In genomic region chr1:183424691-183425090, GRCh38 we compare ENCODE assay signal across 33 cellular contexts. TPM values are rescaled to one million over a fixed set of nuclear protein-coding genes. Genes with fewer than 3 reads are reported as not detected.
"Had no signal": no experiment of that assay in that cellular context is flagged by ENCODE, and none has a peak within 500 bp of the region (broad histone marks: within the 10 kb centered on the region; RNA-seq: fewer than 3 reads in every experiment).

No MANE protein-coding gene starts in this region.

- DNase-seq: activated CD4-positive, alpha-beta memory T cell treated with anti-CD3 and anti-CD28 coated beads, Interleukin-2, amount 10 ng/mL, durations not matched to agents 7 days and 5 days; activated CD4-positive, alpha-beta T cell treated with anti-CD3 and anti-CD28 coated beads for 1 hour; activated CD4-positive, alpha-beta T cell treated with anti-CD3 and anti-CD28 coated beads for 36 hours; activated CD4-positive, alpha-beta T cell treated with anti-CD3 and anti-CD28 coated beads for 48 hours; activated CD4-positive, alpha-beta T cell treated with anti-CD3 and anti-CD28 coated beads, Interleukin-2, amount 10 ng/mL, durations not matched to agents 7 days and 5 days; activated CD4-positive, alpha-beta T cell treated with anti-CD3 and anti-CD28 coated beads, Interleukin-2, amount 50 U/mL, for 48 hours; activated CD4-positive, CD25-positive, alpha-beta regulatory T cell; activated CD8-positive, alpha-beta memory T cell treated with anti-CD3 and anti-CD28 coated beads for 24 hours; activated CD8-positive, alpha-beta memory T cell treated with anti-CD3 and anti-CD28 coated beads, Interleukin-2, amount 10 ng/mL, durations not matched to agents 7 days and 5 days; activated CD8-positive, alpha-beta memory T cell treated with anti-CD3 and anti-CD28 coated beads, Interleukin-2, amount 50 U/mL, for 48 hours; activated CD8-positive, alpha-beta T cell treated with anti-CD3 and anti-CD28 coated beads, Interleukin-2, amount 10 ng/mL, durations not matched to agents 7 days and 5 days; activated effector memory CD4-positive, alpha-beta T cell treated with Interleukin-2 at 50 U/mL for 16 hours; activated gamma-delta T cell; activated naive CD4-positive, alpha-beta T cell treated with anti-CD3 and anti-CD28 coated beads, Interleukin-2, amount 10 ng/mL, durations not matched to agents 7 days and 5 days; activated naive CD4-positive, alpha-beta T cell treated with Interleukin-2 at 50 U/mL for 16 hours; activated naive CD8-positive, alpha-beta T cell treated with anti-CD3 and anti-CD28 coated beads, Interleukin-2, amount 10 ng/mL, durations not matched to agents 7 days and 5 days; activated naive CD8-positive, alpha-beta T cell treated with anti-CD3 and anti-CD28 coated beads, Interleukin-2, amount 50 U/mL, for 24 hours; activated T-cell treated with anti-CD3 and anti-CD28 coated beads, Interleukin-2, amount 50 U/mL, for 24 hours; activated T-cell treated with anti-CD3 and anti-CD28 coated beads, Interleukin-2, amount 50 U/mL, for 48 hours; adrenal gland; amniotic stem cell; aorta; body of pancreas; brain microvascular endothelial cell; central memory CD4-positive, alpha-beta T cell; T-cell; T-helper 2 cell; T-helper 9 cell; WERI-Rb-1 had no signal

- ATAC-seq: activated CD4-positive, alpha-beta T cell treated with anti-CD3 and anti-CD28 coated beads for 36 hours; activated CD4-positive, CD25-positive, alpha-beta regulatory T cell treated with anti-CD3 and anti-CD28 coated beads, Interleukin-2, amount 50 U/mL, for 24 hours; activated CD8-positive, alpha-beta memory T cell treated with anti-CD3 and anti-CD28 coated beads, Interleukin-2, amount 10 ng/mL, durations not matched to agents 7 days and 5 days; activated CD8-positive, alpha-beta T cell treated with anti-CD3 and anti-CD28 coated beads, Interleukin-2, amount 10 ng/mL, durations not matched to agents 7 days and 5 days; activated naive CD8-positive, alpha-beta T cell treated with anti-CD3 and anti-CD28 coated beads, Interleukin-2, amount 50 U/mL, for 24 hours; body of pancreas; T-cell; WTC11 had no signal

- H3K4me3 ChIP-seq: adrenal gland, body of pancreas, breast epithelium had no signal

- H3K27me3 ChIP-seq: body of pancreas, brain microvascular endothelial cell had no signal

- H3K27ac ChIP-seq: adrenal gland, body of pancreas, brain microvascular endothelial cell, breast epithelium, WERI-Rb-1 had no signal

- H3K9me3 ChIP-seq: adrenal gland, body of pancreas, breast epithelium had no signal

- H3K36me3 ChIP-seq: adrenal gland, brain microvascular endothelial cell, breast epithelium, WERI-Rb-1 had no signal

- H3K4me1 ChIP-seq: adrenal gland, body of pancreas, breast epithelium had no signal

RNA-seq across cellular contexts. Expression of gene NMNAT2, which starts 6.5 kb away (rescaled TPM):
- total RNA-seq: activated CD4-positive, alpha-beta T cell treated with anti-CD3 and anti-CD28 coated beads for 36 hours; activated CD4-positive, alpha-beta T cell treated with anti-CD3 and anti-CD28 coated beads, Interleukin-2, amount 10 ng/mL, durations not matched to agents 7 days and 5 days; activated CD8-positive, alpha-beta memory T cell treated with anti-CD3 and anti-CD28 coated beads, Interleukin-2, amount 10 ng/mL, durations not matched to agents 7 days and 5 days; activated CD8-positive, alpha-beta T cell treated with anti-CD3 and anti-CD28 coated beads, Interleukin-2, amount 10 ng/mL, durations not matched to agents 7 days and 5 days; activated naive CD8-positive, alpha-beta T cell treated with anti-CD3 and anti-CD28 coated beads, Interleukin-2, amount 10 ng/mL, durations not matched to agents 7 days and 5 days; activated T-helper 2 cell treated with anti-CD3 and anti-CD28 coated beads, Interferon-gamma antibody, Interleukin-2, Interleukin-4, amounts not matched to agents 10 μg/mL and 5 μg/mL and 100 μg/mL, durations not matched to agents 14 hours and 24 hours and 36 hours had no signal
